ENCODE assay signal across 1 cellular context in genomic region chr7:119868387-119868786, GRCh38.
TF ChIP-seq lines count a peak whose summit lies in the region.

No MANE protein-coding gene starts in this region.

TF ChIP-seq in K562, 482 proteins besides CTCF, POLR2A, EP300 and RAD21 (continued from another document):
- TF ChIP-seq THAP12 (CRISPR knock-in tag; IDR thresholded peaks at IDR 0.05), result no peak
- TF ChIP-seq, protein P1, sequence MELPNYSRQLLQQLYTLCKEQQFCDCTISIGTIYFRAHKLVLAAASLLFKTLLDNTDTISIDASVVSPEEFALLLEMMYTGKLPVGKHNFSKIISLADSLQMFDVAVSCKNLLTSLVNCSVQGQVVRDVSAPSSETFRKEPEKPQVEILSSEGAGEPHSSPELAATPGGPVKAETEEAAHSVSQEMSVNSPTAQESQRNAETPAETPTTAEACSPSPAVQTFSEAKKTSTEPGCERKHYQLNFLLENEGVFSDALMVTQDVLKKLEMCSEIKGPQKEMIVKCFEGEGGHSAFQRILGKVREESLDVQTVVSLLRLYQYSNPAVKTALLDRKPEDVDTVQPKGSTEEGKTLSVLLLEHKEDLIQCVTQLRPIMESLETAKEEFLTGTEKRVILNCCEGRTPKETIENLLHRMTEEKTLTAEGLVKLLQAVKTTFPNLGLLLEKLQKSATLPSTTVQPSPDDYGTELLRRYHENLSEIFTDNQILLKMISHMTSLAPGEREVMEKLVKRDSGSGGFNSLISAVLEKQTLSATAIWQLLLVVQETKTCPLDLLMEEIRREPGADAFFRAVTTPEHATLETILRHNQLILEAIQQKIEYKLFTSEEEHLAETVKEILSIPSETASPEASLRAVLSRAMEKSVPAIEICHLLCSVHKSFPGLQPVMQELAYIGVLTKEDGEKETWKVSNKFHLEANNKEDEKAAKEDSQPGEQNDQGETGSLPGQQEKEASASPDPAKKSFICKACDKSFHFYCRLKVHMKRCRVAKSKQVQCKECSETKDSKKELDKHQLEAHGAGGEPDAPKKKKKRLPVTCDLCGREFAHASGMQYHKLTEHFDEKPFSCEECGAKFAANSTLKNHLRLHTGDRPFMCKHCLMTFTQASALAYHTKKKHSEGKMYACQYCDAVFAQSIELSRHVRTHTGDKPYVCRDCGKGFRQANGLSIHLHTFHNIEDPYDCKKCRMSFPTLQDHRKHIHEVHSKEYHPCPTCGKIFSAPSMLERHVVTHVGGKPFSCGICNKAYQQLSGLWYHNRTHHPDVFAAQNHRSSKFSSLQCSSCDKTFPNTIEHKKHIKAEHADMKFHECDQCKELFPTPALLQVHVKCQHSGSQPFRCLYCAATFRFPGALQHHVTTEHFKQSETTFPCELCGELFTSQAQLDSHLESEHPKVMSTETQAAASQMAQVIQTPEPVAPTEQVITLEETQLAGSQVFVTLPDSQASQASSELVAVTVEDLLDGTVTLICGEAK (IDR thresholded peaks at IDR 0.05), result peak; percentile 73
- TF ChIP-seq, protein P1 (CRISPR knock-in tag; IDR thresholded peaks at IDR 0.05), result peak; percentile 61; the same call in 1 of the 2 replicates
- peak; percentile 66 for TF ChIP-seq CEBPB (tag; IDR thresholded peaks at IDR 0.05)
- TF ChIP-seq XRCC4 (IDR thresholded peaks at IDR 0.05; ENCODE audit: extremely low read depth, insufficient read depth, insufficient read length), result no peak
- no peak for TF ChIP-seq CEBPG (CRISPR knock-in tag; IDR thresholded peaks at IDR 0.05)
- TF ChIP-seq CEBPG (tag; conservative IDR thresholded peaks at IDR 0.05 in 1 of 2, IDR thresholded peaks at IDR 0.05 in 1 of 2), result peak in 1 of 2 experiments; percentile 32; a peak in 1 of 4 replicates
- no peak for TF ChIP-seq ZNF75A (CRISPR knock-in tag; IDR thresholded peaks at IDR 0.05)
- no peak for TF ChIP-seq MBD2 (IDR thresholded peaks at IDR 0.05; ENCODE audit: borderline replicate concordance, low read depth)
- no peak for TF ChIP-seq RB1 (IDR thresholded peaks at IDR 0.05; ENCODE audit: low read depth)
- TF ChIP-seq TCF7L2 (IDR thresholded peaks at IDR 0.05; ENCODE audit: low read depth, low read length), result no peak
- TF ChIP-seq STAT6 (CRISPR knock-in tag; IDR thresholded peaks at IDR 0.05), result no peak
